ENCODE assay signal across 8 cellular contexts in the genomic region with DNA sequence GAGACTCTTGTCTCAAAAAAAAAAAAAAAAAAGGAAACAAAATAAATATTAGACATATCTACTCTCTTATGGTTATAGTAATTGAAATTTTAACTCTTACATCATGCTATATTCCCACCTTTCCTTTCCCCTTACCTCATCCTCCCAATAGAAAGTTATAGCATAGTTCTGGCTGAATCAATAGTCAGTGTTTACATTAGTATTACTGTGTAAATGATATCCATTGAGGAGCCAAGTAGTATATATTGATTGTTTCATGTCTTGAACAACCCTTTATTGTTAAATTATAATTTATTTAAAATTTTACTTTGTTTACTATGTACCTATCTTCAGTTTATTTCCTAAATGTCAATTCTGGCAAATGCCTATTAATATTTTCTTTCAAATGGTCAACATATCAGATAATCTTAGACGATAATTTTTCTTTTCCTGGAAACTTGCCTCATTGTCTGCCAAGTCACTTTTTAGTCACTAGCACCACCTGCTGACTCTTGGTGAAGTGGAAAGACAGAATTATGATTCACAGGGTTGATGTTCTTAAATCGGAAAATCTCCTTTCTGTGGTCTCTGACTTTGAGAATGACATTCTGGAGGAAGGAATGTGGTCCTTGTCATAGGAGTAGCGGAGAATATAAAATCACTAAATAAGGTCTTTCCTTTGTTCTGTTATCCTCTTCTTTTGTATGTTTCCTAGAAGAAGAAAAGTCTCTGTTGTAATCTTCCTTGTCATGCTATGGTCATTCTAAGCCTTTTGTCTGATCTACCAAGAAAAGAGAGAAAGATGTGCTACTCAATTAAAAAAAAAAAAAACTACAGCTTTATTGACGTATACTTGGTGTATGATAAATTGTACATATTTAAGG. TPM values are rescaled to one million over a fixed set of nuclear protein-coding genes. Genes with fewer than 3 reads are reported as not detected.
DNase-seq lines count a peak whose midpoint lies in the region; ATAC-seq, FAIRE-seq and TF ChIP-seq lines count a peak whose summit lies in the region.

No MANE protein-coding gene starts in this region.

- ATAC-seq in Right ventricle myocardium inferior (peak; percentile 34), SK-N-SH treated with all-trans-retinoic acid at 6 μM for 48 hours (peak; percentile 82), GM21360 (IDR thresholded peaks at IDR 0.05; ENCODE audit: unreplicated experiment) (no peak)

- CTCF ChIA-PET in MCF 10A (lab: Yijun Ruan, JAX): interaction anchor here (0.6 to 23.4 kb wide), 25 partner anchors 8 to 292 kb away, joined by 3 to 773 read pairs (median 5); partner anchors contain the start of genes ANKRD34A, NUDT17, PIAS3 and POLR3GL

- intact Hi-C loops in Right ventricle myocardium inferior (cut with DNase I): loop anchor here (1.0 to 2.0 kb wide), 3 partner anchors 36 to 168 kb away; partner anchors contain the start of gene NUDT17
- intact Hi-C loops in cardiac septum (cut with DNase I): loop anchor here (1.0 kb wide), 1 partner anchor 168 kb away; the partner anchor contains the start of gene NUDT17
- intact Hi-C loops in MCF 10A (cut with micrococcal nuclease): loop anchor here (1.0 to 5.0 kb wide), 4 partner anchors 36 to 169 kb away; partner anchors contain the start of gene PIAS3

- peak; percentile 89 for TF ChIP-seq CTCF in MCF 10A (IDR thresholded peaks at IDR 0.05; ENCODE audit: unreplicated experiment)

- H3K27ac Mint-ChIP-seq in MCF 10A (ENCODE audit: low read depth, unreplicated experiment): no peak overlapping the region

- DNase-seq in Right ventricle myocardium inferior (ENCODE audit: missing footprints) (no peak), cardiac septum (ENCODE audit: low spot score) (no peak), NCI-H1105 treated with DMSO at 0.1 percent for 48 hours (lab: John Stamatoyannopoulos, UW) (peak; percentile 78), MCF 10A (ENCODE audit: unreplicated experiment) (peak; percentile 87), stromal cell of bone marrow (ENCODE audit: low read depth) (peak; percentile 72)

- FAIRE-seq in islet of Langerhans (lab: Jason Lieb, UNC): peak; percentile 98

- no TSS peak for BruUV-seq in MCF 10A (replicated peaks; lab: Mats Ljungman, UMichigan)

- no peak overlapping the region for H3K4me3 Mint-ChIP-seq in MCF 10A (ENCODE audit: unreplicated experiment)

- peaks cover 9% of the 10 kb centered on the region for H3K4me1 Mint-ChIP-seq in MCF 10A (ENCODE audit: insufficient read depth, unreplicated experiment)

- POLR2A ChIA-PET in MCF 10A (lab: Yijun Ruan, JAX): interaction anchor here (1.1 to 28.8 kb wide), 6 partner anchors 23 to 168 kb away, joined by 3 to 1309 read pairs (median 8); partner anchors contain the start of genes NUDT17, PIAS3 and TXNIP

- no peaks in the 10 kb centered on the region for H3K27me3 Mint-ChIP-seq in MCF 10A (ENCODE audit: insufficient read depth, unreplicated experiment)

- H3K36me3 Mint-ChIP-seq in MCF 10A (ENCODE audit: insufficient read depth, unreplicated experiment): no peaks in the 10 kb centered on the region

- H3K9me3 Mint-ChIP-seq in MCF 10A (ENCODE audit: unreplicated experiment): no peaks in the 10 kb centered on the region

TF ChIP-seq in SK-N-SH treated with all-trans-retinoic acid at 6 μM for 48 hours, 23 proteins besides CTCF, POLR2A, EP300 and RAD21 (continues in another document):
- no peak for TF ChIP-seq TOX (CRISPR knock-in tag; IDR thresholded peaks at IDR 0.05; ENCODE audit: borderline replicate concordance)
- no peak for TF ChIP-seq ZNF70 (CRISPR knock-in tag; IDR thresholded peaks at IDR 0.05)
- no peak for TF ChIP-seq RARB (CRISPR knock-in tag; IDR thresholded peaks at IDR 0.05)
- no peak for TF ChIP-seq ZNF8 (CRISPR knock-in tag; IDR thresholded peaks at IDR 0.05)
- TF ChIP-seq POU6F1 (CRISPR knock-in tag; IDR thresholded peaks at IDR 0.05; ENCODE audit: borderline replicate concordance, low read depth): no peak
- TF ChIP-seq, protein P1, sequence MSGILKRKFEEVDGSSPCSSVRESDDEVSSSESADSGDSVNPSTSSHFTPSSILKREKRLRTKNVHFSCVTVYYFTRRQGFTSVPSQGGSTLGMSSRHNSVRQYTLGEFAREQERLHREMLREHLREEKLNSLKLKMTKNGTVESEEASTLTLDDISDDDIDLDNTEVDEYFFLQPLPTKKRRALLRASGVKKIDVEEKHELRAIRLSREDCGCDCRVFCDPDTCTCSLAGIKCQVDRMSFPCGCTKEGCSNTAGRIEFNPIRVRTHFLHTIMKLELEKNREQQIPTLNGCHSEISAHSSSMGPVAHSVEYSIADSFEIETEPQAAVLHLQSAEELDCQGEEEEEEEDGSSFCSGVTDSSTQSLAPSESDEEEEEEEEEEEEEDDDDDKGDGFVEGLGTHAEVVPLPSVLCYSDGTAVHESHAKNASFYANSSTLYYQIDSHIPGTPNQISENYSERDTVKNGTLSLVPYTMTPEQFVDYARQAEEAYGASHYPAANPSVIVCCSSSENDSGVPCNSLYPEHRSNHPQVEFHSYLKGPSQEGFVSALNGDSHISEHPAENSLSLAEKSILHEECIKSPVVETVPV (CRISPR knock-in tag; IDR thresholded peaks at IDR 0.05): no peak
- TF ChIP-seq PATZ1 (CRISPR knock-in tag; IDR thresholded peaks at IDR 0.05; ENCODE audit: borderline replicate concordance): no peak
- no peak for TF ChIP-seq OSR1 (CRISPR knock-in tag; IDR thresholded peaks at IDR 0.05)
- no peak for TF ChIP-seq ISL1 (CRISPR knock-in tag; IDR thresholded peaks at IDR 0.05)
- no peak for TF ChIP-seq SNAI2 (CRISPR knock-in tag; IDR thresholded peaks at IDR 0.05)
- TF ChIP-seq, protein P2, sequence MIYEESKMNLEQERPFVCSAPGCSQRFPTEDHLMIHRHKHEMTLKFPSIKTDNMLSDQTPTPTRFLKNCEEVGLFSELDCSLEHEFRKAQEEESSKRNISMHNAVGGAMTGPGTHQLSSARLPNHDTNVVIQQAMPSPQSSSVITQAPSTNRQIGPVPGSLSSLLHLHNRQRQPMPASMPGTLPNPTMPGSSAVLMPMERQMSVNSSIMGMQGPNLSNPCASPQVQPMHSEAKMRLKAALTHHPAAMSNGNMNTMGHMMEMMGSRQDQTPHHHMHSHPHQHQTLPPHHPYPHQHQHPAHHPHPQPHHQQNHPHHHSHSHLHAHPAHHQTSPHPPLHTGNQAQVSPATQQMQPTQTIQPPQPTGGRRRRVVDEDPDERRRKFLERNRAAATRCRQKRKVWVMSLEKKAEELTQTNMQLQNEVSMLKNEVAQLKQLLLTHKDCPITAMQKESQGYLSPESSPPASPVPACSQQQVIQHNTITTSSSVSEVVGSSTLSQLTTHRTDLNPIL (CRISPR knock-in tag; IDR thresholded peaks at IDR 0.05; ENCODE audit: low read depth): no peak
- TF ChIP-seq ARNTL (CRISPR knock-in tag; IDR thresholded peaks at IDR 0.05; ENCODE audit: borderline replicate concordance, low read depth): no peak
- TF ChIP-seq BACH2 (CRISPR knock-in tag; IDR thresholded peaks at IDR 0.05; ENCODE audit: borderline replicate concordance): no peak

RNA-seq across cellular contexts. Expression of gene HJV, which starts 8.6 kb away (rescaled TPM):
- total RNA-seq in Right ventricle myocardium inferior (71.0 TPM), cardiac septum (73.8 TPM), MCF 10A (2022) (not detected in 2 replicates)

RNA-seq across cellular contexts. Expression of gene TXNIP, which starts 16.6 kb away (rescaled TPM):
- 1,017 TPM for total RNA-seq in Right ventricle myocardium inferior
- 689 TPM for total RNA-seq in cardiac septum
- 576 and 599 TPM in 2 replicates for total RNA-seq in MCF 10A (2022)

RNA-seq across cellular contexts. Expression of gene POLR3GL, which starts 48.4 kb away (rescaled TPM):
- total RNA-seq in Right ventricle myocardium inferior (49.1 TPM), cardiac septum (36.8 TPM), MCF 10A (2022) (17.6 and 20.9 TPM in 2 replicates)

RNA-seq across cellular contexts. Expression of gene ANKRD34A, which starts 48.6 kb away (rescaled TPM):
- total RNA-seq in Right ventricle myocardium inferior: 0.62 TPM
- total RNA-seq in cardiac septum: 2.9 TPM
- 2.6 and 3.1 TPM in 2 replicates for total RNA-seq in MCF 10A (2022)

RNA-seq across cellular contexts. Expression of gene LIX1L, which starts 55.1 kb away (rescaled TPM):
- total RNA-seq in Right ventricle myocardium inferior: 25.8 TPM
- 25.6 TPM for total RNA-seq in cardiac septum
- 40.1 and 42.1 TPM in 2 replicates for total RNA-seq in MCF 10A (2022)

Comparison
In these comparisons a context has a peak if more than half of its experiments do, and no peak if none do; other contexts are left out.
1. DNase-seq: peak in NCI-H1105 treated with DMSO at 0.1 percent for 48 hours (single experiment), MCF 10A (single experiment) and stromal cell of bone marrow (single experiment); none in Right ventricle myocardium inferior (single experiment) and cardiac septum (single experiment).
2. RNA of gene HJV, which starts 8.6 kb away (total RNA-seq): 73.8 TPM in cardiac septum (single experiment) and 71.0 TPM in Right ventricle myocardium inferior (single experiment); not detected in MCF 10A; every median in the first group is over 10 times any median in the second.